ENCODE assay signal across 8 cellular contexts in the genomic region with DNA sequence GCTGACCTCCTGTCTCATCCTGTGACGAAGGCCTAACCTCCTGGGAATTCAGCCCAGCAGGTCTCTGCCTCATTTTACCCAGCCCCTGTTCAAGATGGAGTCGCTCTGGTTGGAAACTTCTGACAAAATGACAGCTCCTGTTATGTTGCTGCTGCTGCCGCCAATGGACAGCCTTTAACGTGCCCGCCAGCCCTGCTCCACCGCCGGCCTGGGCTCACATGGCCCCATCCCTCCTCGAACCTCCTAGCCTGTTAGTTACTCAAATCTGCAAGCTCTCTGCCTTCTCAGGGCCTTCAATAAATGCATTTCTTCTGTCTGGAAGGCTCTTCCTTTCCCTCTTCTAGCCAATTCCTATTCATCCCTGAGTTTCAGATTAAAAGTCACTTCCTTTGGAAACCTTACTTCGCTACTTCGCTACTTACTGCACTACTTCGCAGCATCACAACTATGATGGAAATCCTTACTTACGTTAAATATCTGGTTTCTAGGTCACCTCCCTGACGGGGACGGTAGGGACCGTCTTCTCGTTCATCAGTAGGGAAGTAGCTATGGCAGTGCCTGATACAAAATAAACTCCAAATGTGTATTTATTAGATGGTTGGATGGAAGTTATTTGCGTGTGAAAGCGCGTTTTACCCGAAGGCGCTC. TPM values are rescaled to one million over a fixed set of nuclear protein-coding genes. Genes with fewer than 3 reads are reported as not detected.
DNase-seq lines count a peak whose midpoint lies in the region; ATAC-seq lines count a peak whose summit lies in the region.

No MANE protein-coding gene starts in this region.

- peak overlapping the region; percentile 92 to 98 (median 96) for H3K27ac Mint-ChIP-seq in naive B cell

- intact Hi-C loops in posterior cingulate gyrus (cut with DNase I): no loop called here

- H3K27me3 Mint-ChIP-seq in naive B cell: no peaks in the 10 kb centered on the region

- peak overlapping the region; percentile 64 for H3K4me3 ChIP-seq in MG63

- no peaks in the 10 kb centered on the region for H3K9me3 Mint-ChIP-seq in naive B cell

- peak overlapping the region; percentile 99 for H3K27ac ChIP-seq in cingulate gyrus (ENCODE audit: low read depth, low read length)

- ATAC-seq in GM19023 (IDR thresholded peaks at IDR 0.05; ENCODE audit: unreplicated experiment) (peak; percentile 9), naive B cell (ENCODE audit: low read depth in 2 of 2) (peak; percentile 24 to 29), HG03280 (IDR thresholded peaks at IDR 0.05; ENCODE audit: unreplicated experiment) (no peak), GM21576 (IDR thresholded peaks at IDR 0.05; ENCODE audit: unreplicated experiment) (no peak)

- no peaks in the 10 kb centered on the region for H3K36me3 Mint-ChIP-seq in naive B cell

- H3K9me3 ChIP-seq in MG63: no peaks in the 10 kb centered on the region

- H3K36me3 ChIP-seq in MG63: peaks cover 24% of the 10 kb centered on the region

- H3K27me3 ChIP-seq in MG63: no peaks in the 10 kb centered on the region

- H3K4me3 Mint-ChIP-seq in naive B cell: peak overlapping the region; percentile 83 to 95 (median 88)

- H3K4me1 Mint-ChIP-seq in naive B cell: peaks cover 32 to 48% (median 43%) of the 10 kb centered on the region in 3 donors

- DNase-seq in MG63 (no peak), naive B cell (no peak), NCI-H1048 (lab: John Stamatoyannopoulos, UW) (no peak), posterior cingulate gyrus (no peak)

RNA-seq across cellular contexts. Expression of gene NAGLU, which starts 0.5 kb away (rescaled TPM):
- total RNA-seq in MG63 (2014; rRNA removed; shearing (Covaris generic); ENCODE audit: low replicate concordance): 18.5 and 46.4 TPM in 2 replicates
- 10 to 100 TPM; 17.1 to 34.9 (median 23.6) TPM for polyA plus RNA-seq in naive B cell (ENCODE audit: low read depth in 6 of 6)

RNA-seq across cellular contexts. Expression of gene HSD17B1, which starts 17.2 kb away (rescaled TPM):
- 0.59 and 2.8 TPM in 2 replicates for total RNA-seq in MG63 (2014; rRNA removed; shearing (Covaris generic); ENCODE audit: low replicate concordance)
- 1 to 10 TPM in 2 of 6 donors, under 1 TPM in 3, not detected in 1; 0.55 to 1.6 (median 0.90) TPM for polyA plus RNA-seq in naive B cell (ENCODE audit: low read depth in 6 of 6)

RNA-seq across cellular contexts. Expression of gene COASY, which starts 26.4 kb away (rescaled TPM):
- 7.7 and 12.4 TPM in 2 replicates for total RNA-seq in MG63 (2014; rRNA removed; shearing (Covaris generic); ENCODE audit: low replicate concordance)
- 100 to 1,000 TPM in 1 of 6 donors, 10 to 100 TPM in 5; 40.6 to 104 (median 55.5) TPM for polyA plus RNA-seq in naive B cell (ENCODE audit: low read depth in 6 of 6)

RNA-seq across cellular contexts. Expression of gene MLX, which starts 31.4 kb away (rescaled TPM):
- 19.8 and 40.0 TPM in 2 replicates for total RNA-seq in MG63 (2014; rRNA removed; shearing (Covaris generic); ENCODE audit: low replicate concordance)
- polyA plus RNA-seq in naive B cell (ENCODE audit: low read depth in 6 of 6): 10 to 100 TPM; 26.7 to 48.2 (median 32.9) TPM

RNA-seq across cellular contexts. Expression of gene PSMC3IP, which starts 42.0 kb away (rescaled TPM):
- total RNA-seq in MG63 (2014; rRNA removed; shearing (Covaris generic); ENCODE audit: low replicate concordance): 5.6 and 29.6 TPM in 2 replicates
- 1 to 10 TPM in 5 of 6 donors, not detected in 1; 1.5 to 2.9 (median 2.4) TPM for polyA plus RNA-seq in naive B cell (ENCODE audit: low read depth in 6 of 6)

Comparison
In these comparisons a context has a peak if more than half of its experiments do, and no peak if none do; other contexts are left out.
1. ATAC-seq: peak in GM19023 (single experiment) and naive B cell (2 of 2); none in HG03280 (single experiment) and GM21576 (single experiment).